24 cellular contexts compared by ENCODE assay signal in genomic region chr2:99949963-99950362, GRCh38.
"Had no signal": no experiment of that assay in that cellular context is flagged by ENCODE, and none has a peak within 500 bp of the region (broad histone marks: within the 10 kb centered on the region; RNA-seq: fewer than 3 reads in every experiment).

No MANE protein-coding gene starts in this region.

- ATAC-seq: effector memory CD8-positive, alpha-beta T cell; esophagus mucosa; foreskin keratinocyte; gastrocnemius medialis; gastroesophageal sphincter; heart left ventricle; heart right ventricle had no signal

- H3K36me3 ChIP-seq: colonic mucosa, esophagus squamous epithelium, gastrocnemius medialis, heart left ventricle, heart right ventricle had no signal

- H3K27ac ChIP-seq: colonic mucosa, coronary artery, dorsolateral prefrontal cortex, epithelial cell of prostate, esophagus muscularis mucosa, esophagus squamous epithelium, foreskin keratinocyte, gastrocnemius medialis, gastroesophageal sphincter, heart left ventricle, heart right ventricle had no signal

- H3K4me1 ChIP-seq: colonic mucosa, esophagus muscularis mucosa, esophagus squamous epithelium, foreskin keratinocyte, gastrocnemius medialis, gastroesophageal sphincter, heart right ventricle had no signal

- H3K27me3 ChIP-seq: colonic mucosa, dorsolateral prefrontal cortex, esophagus muscularis mucosa, esophagus squamous epithelium, foreskin keratinocyte, gastrocnemius medialis, gastroesophageal sphincter, heart left ventricle, heart right ventricle had no signal

- H3K4me3 ChIP-seq: colonic mucosa, coronary artery, dorsolateral prefrontal cortex, esophagus muscularis mucosa, esophagus squamous epithelium, gastrocnemius medialis, gastroesophageal sphincter, heart left ventricle, heart right ventricle had no signal

- H3K9me3 ChIP-seq: colonic mucosa, esophagus muscularis mucosa, esophagus squamous epithelium, gastrocnemius medialis, gastroesophageal sphincter, heart left ventricle, heart right ventricle had no signal

- DNase-seq: colonic mucosa; cortex of kidney; dermis blood vessel endothelial cell; effector CD4-positive, alpha-beta T cell; effector CD8-positive, alpha-beta T cell; effector memory CD4-positive, alpha-beta T cell; effector memory CD8-positive, alpha-beta T cell; endodermal cell; erythroblast; esophagus squamous epithelium; foreskin fibroblast; foreskin keratinocyte; foreskin melanocyte; gastrocnemius medialis; glutamatergic neuron; head of caudate nucleus; heart left ventricle; heart right ventricle had no signal
